In the genomic region with DNA sequence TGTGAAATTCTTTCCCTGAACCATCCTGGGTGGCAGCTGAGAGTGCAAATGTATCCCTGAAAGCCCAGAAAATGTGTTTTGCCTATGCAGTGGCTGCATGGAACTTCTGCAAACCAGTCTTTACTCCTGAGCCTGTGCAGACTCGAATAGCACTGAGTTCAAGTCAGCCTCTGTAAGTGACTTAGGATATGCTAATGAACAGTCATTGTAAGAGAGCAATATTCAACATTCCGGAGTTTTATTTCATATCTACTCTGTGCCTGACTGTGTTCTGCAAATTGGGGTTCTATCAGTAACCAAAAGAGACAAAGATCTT, we compare ENCODE assay signal across 13 cellular contexts.
DNase-seq lines count a peak whose midpoint lies in the region; ATAC-seq and TF ChIP-seq lines count a peak whose summit lies in the region.
"Had no signal": no experiment of that assay in that cellular context is flagged by ENCODE, and none has a peak within 500 bp of the region (broad histone marks: within the 10 kb centered on the region; RNA-seq: fewer than 3 reads in every experiment).

No MANE protein-coding gene starts in this region.

- no peaks in the 10 kb centered on the region for H3K27me3 Mint-ChIP-seq in activated naive CD8-positive, alpha-beta T cell treated with anti-CD3 and anti-CD28 coated beads, Interleukin-2, amount 50 U/mL, for 24 hours
- H3K27me3 Mint-ChIP-seq in activated naive CD8-positive, alpha-beta T cell treated with anti-CD3 and anti-CD28 coated beads for 36 hours, result no peaks in the 10 kb centered on the region
- no peaks in the 10 kb centered on the region for H3K27me3 Mint-ChIP-seq in MCF 10A (ENCODE audit: insufficient read depth, unreplicated experiment)
- H3K27me3 Mint-ChIP-seq: B cell had no signal

- peak overlapping the region; percentile 27 for H3K4me2 ChIP-seq in mesenchymal stem cell (ENCODE audit: low read length, poor library complexity, severe bottlenecking)

- H4K8ac ChIP-seq in mesenchymal stem cell (ENCODE audit: low read length), result peak overlapping the region; percentile 62

- CTCF ChIA-PET in MCF 10A (lab: Yijun Ruan, JAX), result interaction anchor here (0.6 to 1.0 kb wide), 3 partner anchors 33 to 1395 kb away, joined by 3 to 5 read pairs (median 3); no protein-coding TSS in a partner anchor

- peaks cover 19% of the 10 kb centered on the region for H3K4me1 Mint-ChIP-seq in activated naive CD8-positive, alpha-beta T cell treated with anti-CD3 and anti-CD28 coated beads, Interleukin-2, amount 50 U/mL, for 24 hours
- peaks cover 21% of the 10 kb centered on the region for H3K4me1 Mint-ChIP-seq in activated naive CD8-positive, alpha-beta T cell treated with anti-CD3 and anti-CD28 coated beads for 36 hours
- H3K4me1 Mint-ChIP-seq in MCF 10A (ENCODE audit: insufficient read depth, unreplicated experiment), result peaks cover 59% of the 10 kb centered on the region
- H3K4me1 Mint-ChIP-seq: B cell had no signal

- H4K91ac ChIP-seq in mesenchymal stem cell (ENCODE audit: low read length), result no peak overlapping the region

- TF ChIP-seq CTCF in MCF 10A (IDR thresholded peaks at IDR 0.05; ENCODE audit: unreplicated experiment) (no peak), upper lobe of left lung (IDR thresholded peaks at IDR 0.05) (no peak)

- H3K27me3 ChIP-seq in mesenchymal stem cell (ENCODE audit: control insufficient read depth in 1 of 2, insufficient read depth in 1 of 2, low read length in 2 of 2) (peaks cover 0 to 4% of the 10 kb centered on the region in 2 experiments), upper lobe of left lung (no peaks in the 10 kb centered on the region)
- H3K27me3 ChIP-seq: uterus had no signal

- no peak for TF ChIP-seq EP300 in upper lobe of left lung (IDR thresholded peaks at IDR 0.05)

- no peak overlapping the region for H3K14ac ChIP-seq in mesenchymal stem cell (ENCODE audit: low read length in 2 of 2)

- POLR2A ChIA-PET in MCF 10A (lab: Yijun Ruan, JAX), result interaction anchor here (0.5 to 3.5 kb wide), 40 partner anchors 8 to 485 kb away, joined by 3 to 31 read pairs (median 5); partner anchors contain the start of genes NTPCR and SIPA1L2

- H3K9me3 ChIP-seq in mesenchymal stem cell (ENCODE audit: control insufficient read depth, low read length) (peaks cover 3% of the 10 kb centered on the region), upper lobe of left lung (no peaks in the 10 kb centered on the region)
- H3K9me3 ChIP-seq: uterus had no signal

- WGBS in mesenchymal stem cell, result 0% methylated on average over 1 of the region's 2 CpGs
- 61 to 67% methylated on average over 2 of the region's 2 CpGs for WGBS in upper lobe of left lung, 2 donors

- no peaks in the 10 kb centered on the region for H3K9me3 Mint-ChIP-seq in activated naive CD8-positive, alpha-beta T cell treated with anti-CD3 and anti-CD28 coated beads, Interleukin-2, amount 50 U/mL, for 24 hours
- no peaks in the 10 kb centered on the region for H3K9me3 Mint-ChIP-seq in activated naive CD8-positive, alpha-beta T cell treated with anti-CD3 and anti-CD28 coated beads for 36 hours
- peaks cover 12% of the 10 kb centered on the region for H3K9me3 Mint-ChIP-seq in MCF 10A (ENCODE audit: unreplicated experiment)

- H3K4ac ChIP-seq in mesenchymal stem cell (ENCODE audit: low read depth in 1 of 2, low read length in 2 of 2), result peak overlapping the region; percentile 9 to 83

- peaks cover 0 to 7% of the 10 kb centered on the region in 2 experiments for H3K36me3 ChIP-seq in mesenchymal stem cell (ENCODE audit: control insufficient read depth in 1 of 2, insufficient read depth in 2 of 2, low read depth in 1 of 2, low read length in 2 of 2)
- H3K36me3 ChIP-seq in upper lobe of left lung, result no peaks in the 10 kb centered on the region
- H3K36me3 ChIP-seq: uterus had no signal

- H3K4me1 ChIP-seq in mesenchymal stem cell (ENCODE audit: control insufficient read depth, insufficient read depth, low read depth, low read length) (peaks cover 8% of the 10 kb centered on the region), upper lobe of left lung (peaks cover 22 to 31% (median 30%) of the 10 kb centered on the region in 4 donors)

- no peak overlapping the region for H2AFZ ChIP-seq in mesenchymal stem cell (ENCODE audit: low read depth, low read length)

- H3K18ac ChIP-seq in mesenchymal stem cell (ENCODE audit: low read depth in 1 of 2, low read length in 2 of 2), result peak overlapping the region; percentile 40 to 53

- H3K27ac ChIP-seq in mesenchymal stem cell (ENCODE audit: low read length, poor library complexity, severe bottlenecking) (peak overlapping the region; percentile 99), upper lobe of left lung (peak overlapping the region; percentile 80 to 88 (median 82))

- peaks cover 29% of the 10 kb centered on the region for H3K36me3 Mint-ChIP-seq in activated naive CD8-positive, alpha-beta T cell treated with anti-CD3 and anti-CD28 coated beads, Interleukin-2, amount 50 U/mL, for 24 hours (ENCODE audit: low read depth)
- peaks cover 54% of the 10 kb centered on the region for H3K36me3 Mint-ChIP-seq in activated naive CD8-positive, alpha-beta T cell treated with anti-CD3 and anti-CD28 coated beads for 36 hours
- H3K36me3 Mint-ChIP-seq in MCF 10A (ENCODE audit: insufficient read depth, unreplicated experiment), result peaks cover 36% of the 10 kb centered on the region

- peaks cover 4% of the 10 kb centered on the region for H3K79me1 ChIP-seq in mesenchymal stem cell (replicated peaks; ENCODE audit: low read length, poor library complexity, severe bottlenecking)

- ATAC-seq in activated naive CD8-positive, alpha-beta T cell treated with anti-CD3 and anti-CD28 coated beads, Interleukin-2, amount 50 U/mL, for 24 hours, result no peak
- ATAC-seq in upper lobe of left lung (ENCODE audit: low FRiP score in 2 of 2), result no peak
- no peak for ATAC-seq in GM18517 (IDR thresholded peaks at IDR 0.05; ENCODE audit: unreplicated experiment)
- no peak for ATAC-seq in HG03045 (IDR thresholded peaks at IDR 0.05; ENCODE audit: unreplicated experiment)

- peak overlapping the region; percentile 90 for H3K9ac ChIP-seq in mesenchymal stem cell (ENCODE audit: low read length)

- H3K4me3 Mint-ChIP-seq in activated naive CD8-positive, alpha-beta T cell treated with anti-CD3 and anti-CD28 coated beads, Interleukin-2, amount 50 U/mL, for 24 hours, result no peak overlapping the region
- no peak overlapping the region for H3K4me3 Mint-ChIP-seq in activated naive CD8-positive, alpha-beta T cell treated with anti-CD3 and anti-CD28 coated beads for 36 hours
- H3K4me3 Mint-ChIP-seq in MCF 10A (ENCODE audit: unreplicated experiment), result peak overlapping the region; percentile 62
- H3K4me3 Mint-ChIP-seq: B cell had no signal

- TSS peak; percentile 78 for BruUV-seq in MCF 10A (replicated peaks; lab: Mats Ljungman, UMichigan)

- H2BK5ac ChIP-seq in mesenchymal stem cell (ENCODE audit: low read depth, low read length, poor library complexity, severe bottlenecking), result peak overlapping the region; percentile 83

- H2BK15ac ChIP-seq in mesenchymal stem cell (ENCODE audit: low read depth, poor library complexity, severe bottlenecking), result no peak overlapping the region

- no peak for DNase-seq in activated naive CD8-positive, alpha-beta T cell treated with anti-CD3 and anti-CD28 coated beads, Interleukin-2, amount 50 U/mL, for 24 hours
- no peak for DNase-seq in activated naive CD8-positive, alpha-beta T cell treated with anti-CD3 and anti-CD28 coated beads for 36 hours
- DNase-seq in MCF 10A (ENCODE audit: unreplicated experiment) (no peak), mesenchymal stem cell (no peak), upper lobe of left lung (no peak), NCI-H1092 treated with DMSO at 0.1 percent for 48 hours (lab: John Stamatoyannopoulos, UW) (no peak)
- DNase-seq: activated T-cell treated with anti-CD3 and anti-CD28 coated beads for 4 hours; effector CD4-positive, alpha-beta T cell had no signal

- H3K4me3 ChIP-seq in mesenchymal stem cell (ENCODE audit: insufficient read depth in 1 of 2, low read depth in 1 of 2, low read length in 2 of 2) (peak overlapping the region in 1 of 2 experiments; percentile 62), upper lobe of left lung (no peak overlapping the region)
- H3K4me3 ChIP-seq: GM12878, uterus had no signal

- peak overlapping the region; percentile 88 for H2AK5ac ChIP-seq in mesenchymal stem cell (ENCODE audit: low read length, severe bottlenecking)

- TF ChIP-seq POLR2A in upper lobe of left lung (IDR thresholded peaks at IDR 0.05), result no peak

- H3K27ac Mint-ChIP-seq in activated naive CD8-positive, alpha-beta T cell treated with anti-CD3 and anti-CD28 coated beads, Interleukin-2, amount 50 U/mL, for 24 hours, result peak overlapping the region; percentile 48
- H3K27ac Mint-ChIP-seq in activated naive CD8-positive, alpha-beta T cell treated with anti-CD3 and anti-CD28 coated beads for 36 hours, result no peak overlapping the region
- H3K27ac Mint-ChIP-seq in MCF 10A (ENCODE audit: low read depth, unreplicated experiment), result peak overlapping the region; percentile 90
- H3K27ac Mint-ChIP-seq: B cell had no signal

- H3K23ac ChIP-seq in mesenchymal stem cell (ENCODE audit: low read length in 2 of 2), result no peak overlapping the region

- peak overlapping the region; percentile 62 for H2BK120ac ChIP-seq in mesenchymal stem cell (ENCODE audit: low read depth, low read length)

- H2BK12ac ChIP-seq in mesenchymal stem cell (ENCODE audit: low read length in 2 of 2), result peak overlapping the region in 1 of 2 experiments; percentile 8

- intact Hi-C loops in MCF 10A (cut with micrococcal nuclease), result loop anchor here (1.0 to 5.0 kb wide), 4 partner anchors 36 to 483 kb away; partner anchors contain the start of gene SIPA1L2
